Comparison of ENCODE assay signal across 20 cellular contexts in the genomic region with DNA sequence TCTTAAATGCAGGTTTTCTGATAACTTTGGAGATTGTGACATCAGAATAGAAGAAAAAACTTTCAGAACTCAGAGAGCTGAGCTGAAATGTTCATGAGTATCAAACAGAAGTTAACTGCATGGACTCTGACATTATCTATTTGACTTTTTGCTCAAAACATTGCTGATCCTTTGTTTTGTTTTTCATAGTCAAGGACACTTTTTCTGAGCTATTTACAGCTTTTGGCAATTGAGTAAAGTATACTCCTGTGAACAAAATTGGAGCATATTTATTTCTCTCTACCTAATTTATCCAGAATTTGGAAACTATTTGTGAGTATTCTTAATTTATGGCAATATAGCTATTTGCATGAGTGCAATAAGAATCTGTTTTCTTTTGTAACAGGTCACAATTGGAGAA. TPM values are rescaled to one million over a fixed set of nuclear protein-coding genes. Genes with fewer than 3 reads are reported as not detected.
A peak's percentile ranks its signal among the peaks of the same experiment; 100 is the strongest.
DNase-seq lines count a peak whose midpoint lies in the region; ATAC-seq and TF ChIP-seq lines count a peak whose summit lies in the region.
"Had no signal": no experiment of that assay in that cellular context is flagged by ENCODE, and none has a peak within 500 bp of the region (broad histone marks: within the 10 kb centered on the region; RNA-seq: fewer than 3 reads in every experiment).

No MANE protein-coding gene starts in this region.

- H2BK5ac ChIP-seq in mesenchymal stem cell (ENCODE audit: low read depth, low read length, poor library complexity, severe bottlenecking) = no peak overlapping the region

- peaks cover 18% of the 10 kb centered on the region for H3K4me1 ChIP-seq in mesenchymal stem cell (ENCODE audit: control insufficient read depth, insufficient read depth, low read depth, low read length)
- H3K4me1 ChIP-seq: BLaER1 had no signal

- peak; percentile 45 for ATAC-seq in left lobe of liver
- no peak for ATAC-seq in HG02885 (IDR thresholded peaks at IDR 0.05; ENCODE audit: poor library complexity, unreplicated experiment)

- no peak overlapping the region for H3K23ac ChIP-seq in mesenchymal stem cell (ENCODE audit: low read length in 2 of 2)

- no peak overlapping the region for H3K4ac ChIP-seq in mesenchymal stem cell (ENCODE audit: low read depth in 1 of 2, low read length in 2 of 2)

- no peak overlapping the region for H3K14ac ChIP-seq in mesenchymal stem cell (ENCODE audit: low read length in 2 of 2)

- peaks cover 0 to 4% of the 10 kb centered on the region in 2 experiments for H3K27me3 ChIP-seq in mesenchymal stem cell (ENCODE audit: control insufficient read depth in 1 of 2, insufficient read depth in 1 of 2, low read length in 2 of 2)
- H3K27me3 ChIP-seq: BLaER1 had no signal

- H2BK15ac ChIP-seq in mesenchymal stem cell (ENCODE audit: low read depth, poor library complexity, severe bottlenecking) = no peak overlapping the region

- H4K8ac ChIP-seq in mesenchymal stem cell (ENCODE audit: low read length) = no peak overlapping the region

- H3K18ac ChIP-seq in mesenchymal stem cell (ENCODE audit: low read depth in 1 of 2, low read length in 2 of 2) = no peak overlapping the region

- peaks cover 0 to 17% of the 10 kb centered on the region in 2 experiments for H3K36me3 ChIP-seq in mesenchymal stem cell (ENCODE audit: control insufficient read depth in 1 of 2, insufficient read depth in 2 of 2, low read depth in 1 of 2, low read length in 2 of 2)
- H3K36me3 ChIP-seq: BLaER1, HAP-1 had no signal

- H2AFZ ChIP-seq in mesenchymal stem cell (ENCODE audit: low read depth, low read length) = no peak overlapping the region
- H2AFZ ChIP-seq: GM23248 had no signal

- no peak overlapping the region for H3K9ac ChIP-seq in mesenchymal stem cell (ENCODE audit: low read length)
- H3K9ac ChIP-seq: BLaER1, GM23248 had no signal

- no peak overlapping the region for H3K27ac ChIP-seq in mesenchymal stem cell (ENCODE audit: low read length, poor library complexity, severe bottlenecking)
- H3K27ac ChIP-seq: BLaER1, GM23248, HL-60 had no signal

- CTCF ChIA-PET in GM10248 (lab: Yijun Ruan, JAX) = interaction anchor here (2.4 to 5.6 kb wide), 2 partner anchors 16 to 191 kb away, joined by 16 to 28 read pairs; no protein-coding TSS in a partner anchor

- H3K79me1 ChIP-seq in mesenchymal stem cell (replicated peaks; ENCODE audit: low read length, poor library complexity, severe bottlenecking) = no peaks in the 10 kb centered on the region

- DNase-seq in OCI-M1 (lab: John Stamatoyannopoulos, UW) (peak; percentile 4), left lobe of liver (ENCODE audit: low spot score) (no peak), mesenchymal stem cell (peak; percentile 28), GM10248 (ENCODE audit: extremely low spot score) (no peak)
- no peak for DNase-seq in stimulated activated CD4-positive, alpha-beta T cell treated with anti-CD3 and anti-CD28 coated beads, Interleukin-2, amount 100 ng/mL, for 48 hours
- DNase-seq: ACHN; CD4-positive, alpha-beta memory T cell; DMS 273 treated with DMSO at 0.1 percent for 48 hours; DMS53; DND-41; EL; GM23248; IMR-90; KBM-7 had no signal

- H3K4me3 ChIP-seq in mesenchymal stem cell (ENCODE audit: insufficient read depth in 1 of 2, low read depth in 1 of 2, low read length in 2 of 2) = no peak overlapping the region
- H3K4me3 ChIP-seq: BLaER1, GM23248, HAP-1 had no signal

- H2BK120ac ChIP-seq in mesenchymal stem cell (ENCODE audit: low read depth, low read length) = no peak overlapping the region

- no peak overlapping the region for H2AK5ac ChIP-seq in mesenchymal stem cell (ENCODE audit: low read length, severe bottlenecking)

- H4K91ac ChIP-seq in mesenchymal stem cell (ENCODE audit: low read length) = no peak overlapping the region

- H3K4me2 ChIP-seq in mesenchymal stem cell (ENCODE audit: low read length, poor library complexity, severe bottlenecking) = no peak overlapping the region
- H3K4me2 ChIP-seq: BLaER1 had no signal

- no peak overlapping the region for H2BK12ac ChIP-seq in mesenchymal stem cell (ENCODE audit: low read length in 2 of 2)

- peaks cover 9% of the 10 kb centered on the region for H3K9me3 ChIP-seq in mesenchymal stem cell (ENCODE audit: control insufficient read depth, low read length)
- H3K9me3 ChIP-seq: HAP-1 had no signal

- TF ChIP-seq CTCF in GM10248 (IDR thresholded peaks at IDR 0.05; ENCODE audit: control extremely low read depth, extremely low read depth, low read depth, missing control alignments) = no peak

- POLR2A ChIA-PET in GM10248 (lab: Yijun Ruan, JAX) = no interaction called here

RNA-seq across cellular contexts. Expression of gene KCP, which starts 11.1 kb away (rescaled TPM):
- 0.15 TPM for total RNA-seq in left lobe of liver
- polyA plus RNA-seq in mesenchymal stem cell (2013, experiment 1 of 2) = 3.4 TPM
- 3.1 TPM for polyA plus RNA-seq in mesenchymal stem cell (2013, experiment 2 of 2)
- total RNA-seq: GM23248, H4, IMR-90 had no signal
- polyA plus RNA-seq: CD4-positive, alpha-beta memory T cell had no signal

RNA-seq across cellular contexts. Expression of gene ATP6V1F, which starts 36.7 kb away (rescaled TPM):
- 28.2 TPM for total RNA-seq in left lobe of liver
- polyA plus RNA-seq in mesenchymal stem cell (2013, experiment 1 of 2) = 413 TPM
- 407 TPM for polyA plus RNA-seq in mesenchymal stem cell (2013, experiment 2 of 2)

RNA-seq across cellular contexts. Expression of gene IRF5, which starts 38.3 kb away (rescaled TPM):
- total RNA-seq in left lobe of liver = 5.0 TPM
- polyA plus RNA-seq in mesenchymal stem cell (2013, experiment 1 of 2) = not detected
- not detected for polyA plus RNA-seq in mesenchymal stem cell (2013, experiment 2 of 2)
- total RNA-seq: G401 had no signal

Comparison
In these comparisons a context has a peak if more than half of its experiments do, and no peak if none do; other contexts are left out.
1. DNase-seq: peak in OCI-M1 (single experiment) and mesenchymal stem cell (single experiment); none in left lobe of liver (single experiment), GM10248 (single experiment) and stimulated activated CD4-positive, alpha-beta T cell treated with anti-CD3 and anti-CD28 coated beads, Interleukin-2, amount 100 ng/mL, for 48 hours (0 of 2).